In genomic region chr17:44688675-44689491, GRCh38 we compare ENCODE assay signal across 8 cellular contexts. TPM values are rescaled to one million over a fixed set of nuclear protein-coding genes. Genes with fewer than 3 reads are reported as not detected.
A peak's percentile ranks its signal among the peaks of the same experiment; 100 is the strongest.
DNase-seq lines count a peak whose midpoint lies in the region; ATAC-seq and TF ChIP-seq lines count a peak whose summit lies in the region.

No MANE protein-coding gene starts in this region.

- no peaks in the 10 kb centered on the region for H4K20me1 ChIP-seq in PC-3 (ENCODE audit: low read length)

- H3K36me3 ChIP-seq in PC-3 (ENCODE audit: low read depth, low read length) (peaks cover 7% of the 10 kb centered on the region; the same call in 1 of the 2 replicates), duodenal mucosa (ENCODE audit: control insufficient read depth in 1 of 2, insufficient read depth in 2 of 2, low read length in 2 of 2) (peaks cover 0 to 4% of the 10 kb centered on the region in 2 donors)

- peak; percentile 9 for DNase-seq in stimulated activated CD4-positive, alpha-beta T cell treated with anti-CD3 and anti-CD28 coated beads, Interleukin-12 subunit alpha, Interleukin-12 subunit beta, amount 100 ng/mL, for 4 hours
- DNase-seq in stimulated activated CD4-positive, alpha-beta T cell treated with anti-CD3 and anti-CD28 coated beads, Interleukin-2, amount 100 ng/mL, for 24 hours: no peak
- peak; percentile 8 for DNase-seq in PC-3
- peak; percentile 10 for DNase-seq in myocyte (ENCODE audit: low read depth)
- DNase-seq in SK-N-DZ (ENCODE audit: low spot score): no peak
- no peak for DNase-seq in NCI-H2196 (lab: John Stamatoyannopoulos, UW; ENCODE audit: unreplicated experiment)

- no peaks in the 10 kb centered on the region for H3F3A ChIP-seq in PC-3 (ENCODE audit: low read length, unreplicated experiment)

- POLR2A ChIA-PET in PC-3 (lab: Charles Lee; ENCODE audit: unreplicated experiment): interaction anchor here (0.6 kb wide), 1 partner anchor 22 kb away, joined by 4 read pairs; no protein-coding TSS in a partner anchor

- H3K4me2 ChIP-seq in PC-3 (ENCODE audit: low read length): peak overlapping the region; percentile 87

- intact Hi-C loops in PC-3 (cut with micrococcal nuclease): loop anchor here (1.0 kb wide), 1 partner anchor 19 kb away; the partner anchor contains the start of gene DBF4B

- peaks cover 9% of the 10 kb centered on the region for H3K4me1 ChIP-seq in PC-3 (ENCODE audit: insufficient read depth, low read length)
- peaks cover 7 to 14% of the 10 kb centered on the region in 2 donors for H3K4me1 ChIP-seq in duodenal mucosa (ENCODE audit: control insufficient read depth in 1 of 2, insufficient read depth in 2 of 2, low read length in 2 of 2)

- peak overlapping the region; percentile 88 for H3K9ac ChIP-seq in PC-3 (ENCODE audit: low read length)
- H3K9ac ChIP-seq in duodenal mucosa (ENCODE audit: low read depth in 1 of 2, low read length in 2 of 2): peak overlapping the region; percentile 88 to 92

- TF ChIP-seq CTCF in PC-3 (conservative IDR thresholded peaks at IDR 0.05; ENCODE audit: low read depth, low read length): no peak

- H3K27ac ChIP-seq in PC-3 (ENCODE audit: low read length) (0 out of 2 replicates have a peak overlapping the region, but pooled peaks have one; percentile 47), duodenal mucosa (ENCODE audit: low read depth, low read length) (no peak overlapping the region)

- ATAC-seq in PC-3: peak; percentile 35
- ATAC-seq in GM19463 (IDR thresholded peaks at IDR 0.05; ENCODE audit: unreplicated experiment): no peak

- peak overlapping the region; percentile 96 for H2AFZ ChIP-seq in PC-3 (ENCODE audit: low read length)

- H3K4me3 ChIP-seq in PC-3 (ENCODE audit: low read length) (peak overlapping the region; percentile 92), duodenal mucosa (ENCODE audit: low read depth in 1 of 2, low read length in 2 of 2) (peak overlapping the region; percentile 94 to 97)

- H3K9me3 ChIP-seq in PC-3 (ENCODE audit: low read length) (no peaks in the 10 kb centered on the region), duodenal mucosa (ENCODE audit: control insufficient read depth in 1 of 2, low read length in 2 of 2) (no peaks in the 10 kb centered on the region)

- TSS peak; percentile 65 for BruUV-seq in PC-3 (replicated peaks; lab: Mats Ljungman, UMichigan)

- H3K9me2 ChIP-seq in PC-3 (replicated peaks; ENCODE audit: low read length): no peaks in the 10 kb centered on the region

- CTCF ChIA-PET in PC-3 (lab: Charles Lee): no interaction called here

- H3K79me2 ChIP-seq in PC-3 (ENCODE audit: low read length): peaks cover 46% of the 10 kb centered on the region

- no peaks in the 10 kb centered on the region for H3K27me3 ChIP-seq in PC-3 (ENCODE audit: low read length)
- H3K27me3 ChIP-seq in duodenal mucosa (ENCODE audit: control insufficient read depth in 1 of 2, insufficient read depth in 2 of 2, low read length in 2 of 2): no peaks in the 10 kb centered on the region

RNA-seq across cellular contexts. Expression of gene CCDC43, which starts 0.7 kb away (rescaled TPM):
- total RNA-seq in PC-3 (2014; rRNA removed) (50.4 and 51.0 TPM in 2 replicates), myocyte (60.9 and 69.7 TPM in 2 replicates)
- 19.9 TPM for polyA plus RNA-seq in myocyte (2012)
- 42.5 and 45.9 TPM in 2 replicates for polyA plus RNA-seq in SK-N-DZ (2014; cell fraction: cytosol; rRNA removed)
- 29.3 and 33.2 TPM in 2 replicates for polyA plus RNA-seq in SK-N-DZ (2014; cell fraction: nucleus; rRNA removed)

RNA-seq across cellular contexts. Expression of gene DBF4B, which starts 19.6 kb away (rescaled TPM):
- total RNA-seq in PC-3 (2014; rRNA removed) (17.9 and 28.6 TPM in 2 replicates), myocyte (2.4 and 4.6 TPM in 2 replicates)
- 2.9 TPM for polyA plus RNA-seq in myocyte (2012)
- polyA plus RNA-seq in SK-N-DZ (2014; cell fraction: cytosol; rRNA removed): 27.7 and 38.3 TPM in 2 replicates
- polyA plus RNA-seq in SK-N-DZ (2014; cell fraction: nucleus; rRNA removed): 47.0 and 75.8 TPM in 2 replicates

RNA-seq across cellular contexts. Expression of gene MEIOC, which starts 32.6 kb away (rescaled TPM):
- total RNA-seq in PC-3 (2014; rRNA removed) (not detected in 2 replicates), myocyte (0.11 and 0.83 TPM in 2 replicates)
- polyA plus RNA-seq in myocyte (2012): 0.61 TPM
- polyA plus RNA-seq in SK-N-DZ (2014; cell fraction: cytosol; rRNA removed): 2.6 and 13.8 TPM in 2 replicates
- 2.6 and 3.6 TPM in 2 replicates for polyA plus RNA-seq in SK-N-DZ (2014; cell fraction: nucleus; rRNA removed)

Comparison
In these comparisons a context has a peak if more than half of its experiments do, and no peak if none do; other contexts are left out.
1. DNase-seq: peak in stimulated activated CD4-positive, alpha-beta T cell treated with anti-CD3 and anti-CD28 coated beads, Interleukin-12 subunit alpha, Interleukin-12 subunit beta, amount 100 ng/mL, for 4 hours (single experiment), PC-3 (single experiment) and myocyte (single experiment); none in stimulated activated CD4-positive, alpha-beta T cell treated with anti-CD3 and anti-CD28 coated beads, Interleukin-2, amount 100 ng/mL, for 24 hours (0 of 2), SK-N-DZ (single experiment) and NCI-H2196 (single experiment).